In the genomic region with DNA sequence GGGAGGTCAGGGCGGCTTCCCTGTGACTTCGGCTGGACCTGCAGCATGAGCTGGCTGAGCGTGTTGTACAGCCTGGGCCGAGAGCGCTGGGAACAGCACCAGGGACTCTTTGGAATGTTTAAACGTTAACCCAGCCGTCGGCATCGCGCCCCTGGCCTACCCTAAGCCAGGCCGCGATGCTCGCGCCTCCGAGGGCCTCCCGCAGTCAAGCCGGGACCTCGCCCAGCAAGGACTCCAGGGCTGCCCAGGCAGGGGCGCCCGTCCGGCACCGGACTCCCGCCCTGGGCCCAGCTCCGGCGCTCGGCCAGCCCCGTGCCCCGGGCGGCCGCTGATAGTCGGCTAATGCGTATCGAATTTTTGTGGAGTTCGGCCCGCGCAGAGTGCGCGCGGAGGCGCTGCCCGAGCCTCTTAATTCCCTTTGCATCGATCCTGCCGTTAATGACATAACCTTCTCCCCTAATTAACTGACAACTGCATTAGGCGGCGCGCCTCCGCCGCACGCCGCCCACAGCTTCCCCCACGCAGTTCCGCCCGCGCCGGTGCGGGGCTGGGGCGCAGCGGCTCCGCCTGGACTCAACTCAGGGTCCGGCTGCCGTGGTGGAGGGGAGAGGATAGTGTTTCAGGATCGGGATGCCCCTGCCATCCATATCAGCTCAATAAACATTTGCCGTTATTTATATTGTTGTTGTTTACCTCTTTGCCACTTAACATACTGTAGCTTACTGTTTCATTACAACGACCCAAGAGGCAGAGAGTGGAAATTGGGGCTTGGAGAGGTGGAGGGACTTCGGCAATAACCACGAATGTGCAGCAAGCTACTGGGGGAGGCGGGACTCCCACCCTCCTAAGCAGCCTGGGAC, we compare ENCODE assay signal across 9 cellular contexts. TPM values are rescaled to one million over a fixed set of nuclear protein-coding genes. Genes with fewer than 3 reads are reported as not detected.
DNase-seq lines count a peak whose midpoint lies in the region; ATAC-seq, FAIRE-seq and TF ChIP-seq lines count a peak whose summit lies in the region.
"Had no signal": no experiment of that assay in that cellular context is flagged by ENCODE, and none has a peak within 500 bp of the region (broad histone marks: within the 10 kb centered on the region; RNA-seq: fewer than 3 reads in every experiment).

No MANE protein-coding gene starts in this region.

- H3K18ac ChIP-seq in IMR-90 (ENCODE audit: low read depth, low read length) = no peak overlapping the region

- TF ChIP-seq CTCF in IMR-90 (conservative IDR thresholded peaks at IDR 0.05; ENCODE audit: low read depth, low read length) (no peak), brain (conservative IDR thresholded peaks at IDR 0.05) (no peak)

- no peaks in the 10 kb centered on the region for H3K36me3 Mint-ChIP-seq in CD4-positive, CD25-positive, alpha-beta regulatory T cell
- H3K36me3 Mint-ChIP-seq in brain = no peaks in the 10 kb centered on the region

- peak overlapping the region; percentile 17; the same call in 1 of the 2 replicates for H3K23ac ChIP-seq in IMR-90 (ENCODE audit: low read depth, low read length)

- no peaks in the 10 kb centered on the region for H3K79me1 ChIP-seq in IMR-90 (ENCODE audit: low read depth in 1 of 2, low read length in 2 of 2)

- H3K4ac ChIP-seq in IMR-90 (ENCODE audit: low read depth, low read length) = no peak overlapping the region

- peak overlapping the region; percentile 44 for H3K4me3 ChIP-seq in CD4-positive, CD25-positive, alpha-beta regulatory T cell (ENCODE audit: low read depth, low read length)
- H3K4me3 ChIP-seq in IMR-90 (ENCODE audit: insufficient read depth, low read depth, low read length) (peak overlapping the region; percentile 25), small intestine (ENCODE audit: low read depth in 1 of 2, low read length in 2 of 2) (peak overlapping the region in 1 of 2 donors; percentile 17)

- no peak overlapping the region for H4K8ac ChIP-seq in IMR-90 (ENCODE audit: low read depth in 2 of 2, low read length in 2 of 2)

- no peak for TF ChIP-seq POLR2A in IMR-90 (IDR thresholded peaks at IDR 0.05; ENCODE audit: low read depth, low read length)

- BruUV-seq in IMR-90 (replicated peaks; lab: Mats Ljungman, UMichigan) = no TSS peak

- CTCF ChIA-PET in IMR-90 (lab: Yijun Ruan, JAX) = interaction anchor here (1.0 kb wide), 1 partner anchor 28 kb away, joined by 3 read pairs; a partner anchor contains a TSS

- no peaks in the 10 kb centered on the region for H3K36me3 ChIP-seq in CD4-positive, CD25-positive, alpha-beta regulatory T cell (ENCODE audit: control insufficient read depth, insufficient read depth, low read length)
- H3K36me3 ChIP-seq in IMR-90 (ENCODE audit: control insufficient read depth, insufficient read depth, low read length) = no peaks in the 10 kb centered on the region
- no peaks in the 10 kb centered on the region for H3K36me3 ChIP-seq in small intestine (ENCODE audit: control insufficient read depth in 2 of 2, insufficient read depth in 2 of 2, low read length in 2 of 2)
- H3K36me3 ChIP-seq: adrenal gland had no signal

- H3K27me3 ChIP-seq in CD4-positive, CD25-positive, alpha-beta regulatory T cell (ENCODE audit: control insufficient read depth, insufficient read depth, low read length) = peaks cover 30% of the 10 kb centered on the region
- peaks cover 50% of the 10 kb centered on the region for H3K27me3 ChIP-seq in IMR-90 (ENCODE audit: control insufficient read depth, insufficient read depth, low read length)
- peaks cover 0 to 17% of the 10 kb centered on the region in 2 donors for H3K27me3 ChIP-seq in small intestine (ENCODE audit: control insufficient read depth in 2 of 2, insufficient read depth in 2 of 2, low read length in 2 of 2)

- 25% methylated on average over 6 of the region's 67 CpGs; no CpG with 5 or more reads in 1 of the 2 experiments for WGBS in IMR-90 (ENCODE audit: extremely low coverage in 2 of 2, insufficient read length in 1 of 2), 2 experiments
- 4 to 5% (median 5%) methylated on average over 59 to 67 of the region's 67 CpGs for WGBS in small intestine, 3 donors

- peaks cover 0 to 2% (median 0%) of the 10 kb centered on the region in 7 donors for H3K9me3 Mint-ChIP-seq in CD4-positive, CD25-positive, alpha-beta regulatory T cell
- peaks cover 0 to 6% (median 0%) of the 10 kb centered on the region in 5 experiments for H3K9me3 Mint-ChIP-seq in brain

- intact Hi-C loops in IMR-90 (cut with micrococcal nuclease) = loop anchor here (5.0 kb wide), 1 partner anchor 40 kb away; no protein-coding TSS in a partner anchor

- no peak overlapping the region for H3K27ac Mint-ChIP-seq in CD4-positive, CD25-positive, alpha-beta regulatory T cell
- peak overlapping the region in 1 of 5 experiments; percentile 47 for H3K27ac Mint-ChIP-seq in brain

- POLR2A ChIA-PET in IMR-90 (lab: Charles Lee; ENCODE audit: unreplicated experiment) = no interaction called here

- peak in 2 of 3 donors; percentile 11 to 13 for DNase-seq in CD4-positive, CD25-positive, alpha-beta regulatory T cell
- DNase-seq in IMR-90 (no peak), iris pigment epithelial cell (ENCODE audit: low read depth) (peak; percentile 13), small intestine (peak; percentile 10), occipital lobe (lab: John Stamatoyannopoulos, UW) (no peak), SKM-1 treated with dmso at 0.1 percent for 144 hours (lab: John Stamatoyannopoulos, UW; ENCODE audit: unreplicated experiment) (no peak), ureter (ENCODE audit: low spot score) (no peak)

- no peak overlapping the region for H2BK15ac ChIP-seq in IMR-90 (ENCODE audit: low read depth, low read length)

- peak overlapping the region; percentile 70 for H3K4me2 ChIP-seq in IMR-90 (ENCODE audit: low read depth, low read length)

- no peak for FAIRE-seq in small intestine (lab: Jason Lieb, UNC)

- peaks cover 60% of the 10 kb centered on the region for H3K27me3 Mint-ChIP-seq in CD4-positive, CD25-positive, alpha-beta regulatory T cell
- peaks cover 59% of the 10 kb centered on the region for H3K27me3 Mint-ChIP-seq in brain

- no peak overlapping the region for H4K5ac ChIP-seq in IMR-90 (ENCODE audit: low read depth, low read length)

- no peak overlapping the region for H2BK120ac ChIP-seq in IMR-90 (ENCODE audit: low read depth, low read length)

- ATAC-seq in CD4-positive, CD25-positive, alpha-beta regulatory T cell (ENCODE audit: low read depth in 2 of 2) = peak in 1 of 2 donors; percentile 59
- peak; percentile 83 for ATAC-seq in IMR-90 (ENCODE audit: low read depth)

- dilution Hi-C loops in IMR-90 (cut with HindIII; ENCODE audit: low sequenced_read_pairs, unreplicated experiment) = no loop called here

- peaks cover 12% of the 10 kb centered on the region for H3K4me1 ChIP-seq in CD4-positive, CD25-positive, alpha-beta regulatory T cell (ENCODE audit: control insufficient read depth, insufficient read depth, low read length, poor library complexity, severe bottlenecking)
- H3K4me1 ChIP-seq in IMR-90 (ENCODE audit: control insufficient read depth, insufficient read depth, low read length) (no peaks in the 10 kb centered on the region; the same call in 1 of the 2 replicates), small intestine (ENCODE audit: control insufficient read depth in 2 of 2, insufficient read depth in 1 of 2, low read depth in 1 of 2, low read length in 1 of 2) (no peaks in the 10 kb centered on the region)

- no peaks in the 10 kb centered on the region for H3K9me1 ChIP-seq in IMR-90 (ENCODE audit: insufficient read depth, low read length)

- no peak overlapping the region for H3K14ac ChIP-seq in IMR-90 (replicated peaks; ENCODE audit: low read depth, low read length)

- peak overlapping the region; percentile 84 for H2AFZ ChIP-seq in IMR-90 (replicated peaks; ENCODE audit: low read length, poor library complexity)

- no peak overlapping the region for H3K56ac ChIP-seq in IMR-90 (ENCODE audit: extremely low read depth, insufficient read depth, low read length)

- no peak overlapping the region for H3K27ac ChIP-seq in CD4-positive, CD25-positive, alpha-beta regulatory T cell (ENCODE audit: insufficient read depth, low read length, poor library complexity, severe bottlenecking)
- H3K27ac ChIP-seq in IMR-90 (ENCODE audit: insufficient read depth, low read length) = no peak overlapping the region
- H3K27ac ChIP-seq in small intestine (ENCODE audit: low read depth in 1 of 2, low read length in 1 of 2) = no peak overlapping the region

- H4K20me1 ChIP-seq in IMR-90 (ENCODE audit: insufficient read depth, low read length) = no peaks in the 10 kb centered on the region

- peak overlapping the region; percentile 58 to 73 (median 68) for H3K4me3 Mint-ChIP-seq in CD4-positive, CD25-positive, alpha-beta regulatory T cell
- peak overlapping the region; percentile 75 to 78 (median 77) for H3K4me3 Mint-ChIP-seq in brain

- H2BK5ac ChIP-seq in IMR-90 (ENCODE audit: low read depth, low read length, poor library complexity, severe bottlenecking) = no peak overlapping the region

- no peak overlapping the region for H2AK9ac ChIP-seq in IMR-90 (replicated peaks; ENCODE audit: low read depth, low read length, poor library complexity)

- H3K9ac ChIP-seq in IMR-90 (ENCODE audit: low read depth, low read length) = no peak overlapping the region

- no peak overlapping the region for H2AK5ac ChIP-seq in IMR-90 (ENCODE audit: low read depth, low read length)

- no peak overlapping the region for H2BK20ac ChIP-seq in IMR-90 (ENCODE audit: low read depth, low read length)

- in situ Hi-C loops in IMR-90 (cut with MboI; ENCODE audit: low sequenced_read_pairs) = no loop called here

- peaks cover 5 to 15% (median 8%) of the 10 kb centered on the region in 4 donors for H3K4me1 Mint-ChIP-seq in CD4-positive, CD25-positive, alpha-beta regulatory T cell
- peaks cover 11% of the 10 kb centered on the region for H3K4me1 Mint-ChIP-seq in brain

- H3K9me3 ChIP-seq in CD4-positive, CD25-positive, alpha-beta regulatory T cell (ENCODE audit: control insufficient read depth in 2 of 2, low read length in 2 of 2) = no peaks in the 10 kb centered on the region
- H3K9me3 ChIP-seq in IMR-90 (ENCODE audit: control insufficient read depth, insufficient read depth, low read length) (no peaks in the 10 kb centered on the region), small intestine (ENCODE audit: control insufficient read depth, low read depth) (no peaks in the 10 kb centered on the region)
- H3K9me3 ChIP-seq: adrenal gland had no signal

- H4K91ac ChIP-seq in IMR-90 (ENCODE audit: insufficient read depth, low read depth, low read length) = no peak overlapping the region

- TF ChIP-seq RAD21 in IMR-90 (IDR thresholded peaks at IDR 0.05; ENCODE audit: low read length) = no peak

RNA-seq across cellular contexts. Expression of a gene that starts 28.8 kb away (rescaled TPM):
- total RNA-seq in CD4-positive, CD25-positive, alpha-beta regulatory T cell = 19.4 TPM
- 10 to 100 TPM; 14.7 to 28.5 (median 24.4) TPM for polyA plus RNA-seq in CD4-positive, CD25-positive, alpha-beta regulatory T cell
- 28.0 and 29.4 TPM in 2 replicates for total RNA-seq in IMR-90 (2012; rRNA removed)
- polyA plus RNA-seq in IMR-90 (2012; rRNA removed) = 18.9 and 21.1 TPM in 2 replicates
- polyA plus RNA-seq in IMR-90 (2012; cell fraction: cytosol; rRNA removed) = 9.7 and 23.1 TPM in 2 replicates
- 17.0 and 34.5 TPM in 2 replicates for polyA plus RNA-seq in IMR-90 (2012; cell fraction: nucleus; rRNA removed; ENCODE audit: low replicate concordance)
- polyA plus RNA-seq in brain (ENCODE audit: insufficient read depth, low read depth, low replicate concordance) = 16.9 TPM
- polyA plus RNA-seq in small intestine = 10 to 100 TPM in 2 of 3 donors, 1 to 10 TPM in 1; 5.9 to 14.5 (median 10.3) TPM
- 29.8 TPM for total RNA-seq in occipital lobe
- total RNA-seq in ureter = 26.8 TPM

RNA-seq across cellular contexts. Expression of a gene that starts 32.5 kb away (rescaled TPM):
- total RNA-seq in CD4-positive, CD25-positive, alpha-beta regulatory T cell = not detected
- polyA plus RNA-seq in CD4-positive, CD25-positive, alpha-beta regulatory T cell = not detected
- not detected in 2 replicates for total RNA-seq in IMR-90 (2012; rRNA removed)
- not detected in 2 replicates for polyA plus RNA-seq in IMR-90 (2012; rRNA removed)
- polyA plus RNA-seq in IMR-90 (2012; cell fraction: cytosol; rRNA removed) = not detected in 2 replicates
- polyA plus RNA-seq in IMR-90 (2012; cell fraction: nucleus; rRNA removed; ENCODE audit: low replicate concordance) = 0.08 TPM in 1 of 2 replicates, not detected in the other
- polyA plus RNA-seq in brain (ENCODE audit: insufficient read depth, low read depth, low replicate concordance) = 2.0 TPM
- 1 to 10 TPM in 1 of 3 donors, under 1 TPM in 1, not detected in 1; 0.67 to 1.1 TPM for polyA plus RNA-seq in small intestine
- 0.16 TPM for total RNA-seq in occipital lobe
- 0.60 TPM for total RNA-seq in ureter

Comparison
In these comparisons a context has a peak if more than half of its experiments do, and no peak if none do; other contexts are left out.
1. DNase-seq: peak in CD4-positive, CD25-positive, alpha-beta regulatory T cell (2 of 3), iris pigment epithelial cell (single experiment) and small intestine (single experiment); none in IMR-90 (single experiment), occipital lobe (single experiment), SKM-1 treated with dmso at 0.1 percent for 144 hours (single experiment) and ureter (single experiment).